Comparison of ENCODE assay signal across 26 cellular contexts in genomic region chr5:39891376-39891775, GRCh38.
DNase-seq lines count a peak whose midpoint lies in the region; ATAC-seq and TF ChIP-seq lines count a peak whose summit lies in the region.
"Had no signal": no experiment of that assay in that cellular context is flagged by ENCODE, and none has a peak within 500 bp of the region (broad histone marks: within the 10 kb centered on the region; RNA-seq: fewer than 3 reads in every experiment).

No MANE protein-coding gene starts in this region.

- no peaks in the 10 kb centered on the region for H3K9me3 Mint-ChIP-seq in MCF 10A (ENCODE audit: unreplicated experiment)
- H3K9me3 Mint-ChIP-seq: activated naive CD8-positive, alpha-beta T cell treated with anti-CD3 and anti-CD28 coated beads, Interleukin-2, amount 10 ng/mL, durations not matched to agents 7 days and 5 days; dendritic cell treated with granulocyte-macrophage colony-stimulating factor and Interleukin-4, amounts not matched to agents 40 ng/mL and 50 ng/mL, for 4 days had no signal

- in situ Hi-C loops in astrocyte of the spinal cord (cut with HindIII; ENCODE audit: low sequenced_read_pairs) = no loop called here

- H3K4me3 ChIP-seq in breast epithelium (no peak overlapping the region), astrocyte of the spinal cord (ENCODE audit: low read depth, low read length) (no peak overlapping the region), foreskin fibroblast (ENCODE audit: low read depth in 1 of 2, low read length in 2 of 2) (no peak overlapping the region)
- H3K4me3 ChIP-seq: cardiac muscle cell, SK-N-MC, thyroid gland had no signal

- no peaks in the 10 kb centered on the region for H3K9me3 ChIP-seq in breast epithelium
- H3K9me3 ChIP-seq: BE2C, neutrophil, thyroid gland had no signal

- no peak overlapping the region for H3K4me3 Mint-ChIP-seq in MCF 10A (ENCODE audit: unreplicated experiment)
- H3K4me3 Mint-ChIP-seq: activated naive CD8-positive, alpha-beta T cell treated with anti-CD3 and anti-CD28 coated beads, Interleukin-2, amount 10 ng/mL, durations not matched to agents 7 days and 5 days; dendritic cell treated with granulocyte-macrophage colony-stimulating factor and Interleukin-4, amounts not matched to agents 40 ng/mL and 50 ng/mL, for 4 days had no signal

- H3K27ac ChIP-seq in breast epithelium = no peak overlapping the region
- H3K27ac ChIP-seq: 22Rv1, cardiac muscle cell, neutrophil, SK-N-MC, thyroid gland had no signal

- intact Hi-C loops in MCF 10A (cut with micrococcal nuclease) = no loop called here
- intact Hi-C loops in breast epithelium (cut with DNase I; ENCODE audit: low total_unique reads) = no loop called here

- no peaks in the 10 kb centered on the region for H3K27me3 Mint-ChIP-seq in MCF 10A (ENCODE audit: insufficient read depth, unreplicated experiment)
- H3K27me3 Mint-ChIP-seq: dendritic cell treated with granulocyte-macrophage colony-stimulating factor and Interleukin-4, amounts not matched to agents 40 ng/mL and 50 ng/mL, for 4 days had no signal

- H3K4me1 ChIP-seq in breast epithelium = no peaks in the 10 kb centered on the region
- H3K4me1 ChIP-seq: BE2C, thyroid gland had no signal

- peaks cover 24% of the 10 kb centered on the region for H3K4me1 Mint-ChIP-seq in MCF 10A (ENCODE audit: insufficient read depth, unreplicated experiment)
- H3K4me1 Mint-ChIP-seq: activated naive CD8-positive, alpha-beta T cell treated with anti-CD3 and anti-CD28 coated beads, Interleukin-2, amount 10 ng/mL, durations not matched to agents 7 days and 5 days had no signal

- BruUV-seq in MCF 10A (replicated peaks; lab: Mats Ljungman, UMichigan) = no TSS peak

- no peaks in the 10 kb centered on the region for H3K27me3 ChIP-seq in breast epithelium
- H3K27me3 ChIP-seq: BE2C, cardiac muscle cell, neutrophil, thyroid gland had no signal

- no peaks in the 10 kb centered on the region for H3K36me3 Mint-ChIP-seq in MCF 10A (ENCODE audit: insufficient read depth, unreplicated experiment)
- H3K36me3 Mint-ChIP-seq: activated naive CD8-positive, alpha-beta T cell treated with anti-CD3 and anti-CD28 coated beads, Interleukin-2, amount 10 ng/mL, durations not matched to agents 7 days and 5 days had no signal

- no peaks in the 10 kb centered on the region for H3K36me3 ChIP-seq in breast epithelium
- H3K36me3 ChIP-seq: BE2C, cardiac muscle cell, neutrophil, thyroid gland had no signal

- no peak for TF ChIP-seq POLR2A in breast epithelium (IDR thresholded peaks at IDR 0.05)

- CTCF ChIA-PET in MCF 10A (lab: Yijun Ruan, JAX) = no interaction called here

- POLR2A ChIA-PET in MCF 10A (lab: Yijun Ruan, JAX) = no interaction called here

- no peak for TF ChIP-seq CTCF in MCF 10A (IDR thresholded peaks at IDR 0.05; ENCODE audit: unreplicated experiment)
- TF ChIP-seq CTCF in breast epithelium (IDR thresholded peaks at IDR 0.05) = no peak
- TF ChIP-seq CTCF in astrocyte of the spinal cord (IDR thresholded peaks at IDR 0.05; ENCODE audit: low read depth, low read length) = no peak
- no peak for TF ChIP-seq CTCF in foreskin fibroblast (IDR thresholded peaks at IDR 0.05; ENCODE audit: low read depth, low read length)
- TF ChIP-seq CTCF in omental fat pad (IDR thresholded peaks at IDR 0.05) = no peak

- ATAC-seq in omental fat pad (ENCODE audit: low FRiP score) = no peak

- DNase-seq in MCF 10A (ENCODE audit: unreplicated experiment) = peak; percentile 67
- no peak for DNase-seq in breast epithelium (ENCODE audit: low spot score in 2 of 2)
- DNase-seq in astrocyte of the spinal cord (ENCODE audit: low read depth, low spot score) = peak; percentile 59
- DNase-seq in foreskin fibroblast = peak; percentile 11 to 36
- no peak for DNase-seq in NCI-H774 (lab: John Stamatoyannopoulos, UW)
- no peak for DNase-seq in NCI-H510A treated with DMSO at 0.1 percent for 48 hours (lab: John Stamatoyannopoulos, UW)
- DNase-seq in omental fat pad (ENCODE audit: low spot score) = no peak
- no peak for DNase-seq in amygdala (lab: John Stamatoyannopoulos, UW)
- DNase-seq: activated CD4-positive, alpha-beta T cell treated with anti-CD3 and anti-CD28 coated beads, Interleukin-2, amount 50 U/mL, for 1 hour; activated naive CD8-positive, alpha-beta T cell treated with anti-CD3 and anti-CD28 coated beads, Interleukin-2, amount 10 ng/mL, durations not matched to agents 7 days and 5 days; BE2C; COR-L47; DND-41; foreskin melanocyte; IMR-90; NCI-H1436 treated with DMSO at 0.1 percent for 48 hours; NK-92 treated with Interleukin-12 subunit alpha and Interleukin-12 subunit beta, amount 100 ng/mL, for 24 hours; stimulated activated CD4-positive, alpha-beta T cell treated with anti-CD3 and anti-CD28 coated beads, Interleukin-4, amount 100 ng/mL, for 24 hours; stimulated activated naive CD4-positive, alpha-beta T cell treated with Interleukin-2 at 50 U/mL for 16 hours; T-helper 2 cell; thyroid gland had no signal

- peak overlapping the region; percentile 35 for H3K27ac Mint-ChIP-seq in MCF 10A (ENCODE audit: low read depth, unreplicated experiment)
- H3K27ac Mint-ChIP-seq: activated naive CD8-positive, alpha-beta T cell treated with anti-CD3 and anti-CD28 coated beads, Interleukin-2, amount 10 ng/mL, durations not matched to agents 7 days and 5 days; dendritic cell treated with granulocyte-macrophage colony-stimulating factor and Interleukin-4, amounts not matched to agents 40 ng/mL and 50 ng/mL, for 4 days had no signal

Comparison
In these comparisons a context has a peak if more than half of its experiments do, and no peak if none do; other contexts are left out.
1. DNase-seq: peak in MCF 10A (single experiment), astrocyte of the spinal cord (single experiment) and foreskin fibroblast (2 of 2); none in breast epithelium (0 of 2), NCI-H774 (single experiment), NCI-H510A treated with DMSO at 0.1 percent for 48 hours (single experiment), omental fat pad (single experiment) and amygdala (0 of 56).